Comparison of ENCODE assay signal across 1 cellular context in genomic region chr2:11239718-11240462, GRCh38.
TF ChIP-seq lines count a peak whose summit lies in the region.

No MANE protein-coding gene starts in this region.

TF ChIP-seq in HepG2, 621 proteins besides CTCF, POLR2A, EP300 and RAD21 (continued from another document and continues in another):
- TF ChIP-seq HOMEZ (CRISPR knock-in tag; IDR thresholded peaks at IDR 0.05; ENCODE audit: low read depth) (peak; percentile 78), ZEB1 (IDR thresholded peaks at IDR 0.05; ENCODE audit: insufficient replicate concordance, low read depth) (no peak), MAFG (CRISPR knock-in tag; IDR thresholded peaks at IDR 0.05) (no peak), SOX6 (IDR thresholded peaks at IDR 0.05) (no peak), SOX6 (CRISPR knock-in tag; IDR thresholded peaks at IDR 0.05) (no peak), ZNF282 (IDR thresholded peaks at IDR 0.05; ENCODE audit: partially characterized antibody) (no peak), ZBTB33 (CRISPR knock-in tag; IDR thresholded peaks at IDR 0.05) (peak; percentile 95), RBAK (CRISPR knock-in tag; IDR thresholded peaks at IDR 0.05) (peak; percentile 36; the same call in 1 of the 2 replicates), AGO2 (optimal IDR thresholded peaks at IDR 0.05; ENCODE audit: low read depth, low read length) (no peak), NFKBIZ (CRISPR knock-in tag; IDR thresholded peaks at IDR 0.05) (no peak), PAX8 (CRISPR knock-in tag; IDR thresholded peaks at IDR 0.05; ENCODE audit: borderline replicate concordance) (no peak), SOX13 (IDR thresholded peaks at IDR 0.05) (no peak), SOX13 (CRISPR knock-in tag; conservative IDR thresholded peaks at IDR 0.05 in 1 of 2, IDR thresholded peaks at IDR 0.05 in 1 of 2) (peak in 1 of 2 experiments; percentile 69; a peak in 2 of 4 replicates), AKAP8 (CRISPR knock-in tag; IDR thresholded peaks at IDR 0.05) (no peak), ATF6 (CRISPR knock-in tag; conservative IDR thresholded peaks at IDR 0.05) (no peak), ZSCAN21 (CRISPR knock-in tag; IDR thresholded peaks at IDR 0.05; ENCODE audit: borderline replicate concordance) (no peak), ELF1 (CRISPR knock-in tag; IDR thresholded peaks at IDR 0.05) (no peak), ZNF839 (CRISPR knock-in tag; IDR thresholded peaks at IDR 0.05; ENCODE audit: borderline replicate concordance) (no peak), ZNF646 (CRISPR knock-in tag; IDR thresholded peaks at IDR 0.05) (no peak), RBM22 (optimal IDR thresholded peaks at IDR 0.05; ENCODE audit: low read length) (peak; percentile 36), ZNF766 (CRISPR knock-in tag; IDR thresholded peaks at IDR 0.05; ENCODE audit: borderline replicate concordance) (no peak), U2AF1 (optimal IDR thresholded peaks at IDR 0.05; ENCODE audit: low read depth, low read length) (no peak), CBX5 (CRISPR knock-in tag; IDR thresholded peaks at IDR 0.05; ENCODE audit: borderline replicate concordance) (no peak), ZBED4 (CRISPR knock-in tag; IDR thresholded peaks at IDR 0.05; ENCODE audit: borderline replicate concordance) (no peak), SOX5 (CRISPR knock-in tag; IDR thresholded peaks at IDR 0.05; ENCODE audit: borderline replicate concordance) (peak; percentile 67; the same call in 1 of the 2 replicates), HNRNPUL1 (IDR thresholded peaks at IDR 0.05; ENCODE audit: low read depth, low read length) (no peak), SAP130 (CRISPR knock-in tag; IDR thresholded peaks at IDR 0.05; ENCODE audit: low read depth) (peak; percentile 51; the same call in 1 of the 2 replicates), PHF20 (CRISPR knock-in tag; IDR thresholded peaks at IDR 0.05) (no peak), EHMT2 (IDR thresholded peaks at IDR 0.05; ENCODE audit: borderline replicate concordance, low read depth, low read length) (no peak), PITX1 (CRISPR knock-in tag; IDR thresholded peaks at IDR 0.05) (no peak), ZNF777 (CRISPR knock-in tag; IDR thresholded peaks at IDR 0.05) (no peak), BCL6 (CRISPR knock-in tag; IDR thresholded peaks at IDR 0.05) (no peak), ZNF792 (CRISPR knock-in tag; IDR thresholded peaks at IDR 0.05) (no peak), NPAS2 (CRISPR knock-in tag; IDR thresholded peaks at IDR 0.05; ENCODE audit: borderline replicate concordance) (no peak), ZNF570 (CRISPR knock-in tag; IDR thresholded peaks at IDR 0.05; ENCODE audit: borderline replicate concordance) (no peak), FOXP1 (IDR thresholded peaks at IDR 0.05) (no peak), FOXP1 (CRISPR knock-in tag; IDR thresholded peaks at IDR 0.05) (no peak), TP53 (CRISPR knock-in tag; conservative IDR thresholded peaks at IDR 0.05) (no peak), ZNF280D (CRISPR knock-in tag; IDR thresholded peaks at IDR 0.05) (no peak), ZNF317 (CRISPR knock-in tag; IDR thresholded peaks at IDR 0.05) (no peak), ARHGAP35 (CRISPR knock-in tag; IDR thresholded peaks at IDR 0.05; ENCODE audit: borderline replicate concordance) (no peak), HIC2 (CRISPR knock-in tag; IDR thresholded peaks at IDR 0.05; ENCODE audit: low read depth) (no peak)
